Comparison of ENCODE assay signal across 28 cellular contexts in the genomic region with DNA sequence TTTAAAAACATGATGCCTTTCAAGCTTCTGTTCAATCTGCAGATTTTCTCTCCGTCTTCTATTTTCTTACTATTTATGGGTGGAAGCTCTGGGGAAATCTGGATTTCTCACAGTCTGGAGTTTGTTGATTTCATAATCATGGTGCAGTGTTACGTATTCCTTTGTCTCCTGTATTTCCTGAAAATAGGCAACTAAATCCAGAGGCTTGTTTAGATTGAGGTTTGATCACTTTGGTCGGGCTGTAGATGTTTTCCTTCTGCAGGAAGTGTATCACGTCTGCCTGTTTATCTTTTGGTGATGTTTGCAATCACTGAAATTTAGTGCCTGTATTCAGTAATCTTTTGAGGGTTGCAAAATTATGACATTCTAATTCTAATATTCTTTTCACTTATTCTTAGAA.
"Had no signal": no experiment of that assay in that cellular context is flagged by ENCODE, and none has a peak within 500 bp of the region (broad histone marks: within the 10 kb centered on the region; RNA-seq: fewer than 3 reads in every experiment).

No MANE protein-coding gene starts in this region.

- H3K27ac ChIP-seq: ascending aorta, Peyer's patch, SJSA1 had no signal

- H3K4me3 ChIP-seq: ascending aorta, K562, Peyer's patch, SJSA1 had no signal

- H3K27me3 ChIP-seq: ascending aorta, Peyer's patch, SJSA1 had no signal

- FAIRE-seq: K562 had no signal

- H3K36me3 ChIP-seq: ascending aorta, Peyer's patch, SJSA1 had no signal

- ATAC-seq: activated CD8-positive, alpha-beta T cell treated with anti-CD3 and anti-CD28 coated beads for 36 hours; activated T-cell treated with anti-CD3 and anti-CD28 coated beads, Interleukin-2, amount 50 U/mL, for 72 hours; activated T-helper 17 cell treated with anti-CD3 and anti-CD28 coated beads, Interleukin-2, amount 50 U/mL, for 72 hours; K562 had no signal

- H3K9me3 ChIP-seq: ascending aorta, Peyer's patch, SJSA1 had no signal

- DNase-seq: activated CD4-positive, alpha-beta T cell treated with anti-CD3 and anti-CD28 coated beads, Interleukin-2, amount 10 ng/mL, durations not matched to agents 24 days and 14 days; activated CD4-positive, alpha-beta T cell treated with anti-CD3 and anti-CD28 coated beads, Interleukin-2, amount 50 U/mL, for 4 hours; activated CD8-positive, alpha-beta T cell treated with anti-CD3 and anti-CD28 coated beads for 36 hours; activated effector memory CD4-positive, alpha-beta T cell treated with anti-CD3 and anti-CD28 coated beads, Interleukin-2, amount 50 U/mL, for 16 hours; activated naive CD4-positive, alpha-beta T cell; activated naive CD4-positive, alpha-beta T cell treated with anti-CD3 and anti-CD28 coated beads, Interleukin-2, amount 50 U/mL, for 16 hours; activated naive CD8-positive, alpha-beta T cell treated with anti-CD3 and anti-CD28 coated beads for 36 hours; activated T-cell treated with anti-CD3 and anti-CD28 coated beads, Interleukin-2, amount 50 U/mL, for 1 hour; activated T-cell treated with anti-CD3 and anti-CD28 coated beads, Interleukin-2, amount 50 U/mL, for 72 hours; amygdala; IMR-90; NCI-H1105; NCI-H1417 treated with DMSO at 0.1 percent for 48 hours; NCI-H187 treated with DMSO at 0.1 percent for 48 hours; NCI-H2081; NCI-H2171 treated with DMSO at 0.1 percent for 48 hours; NCI-H2227 treated with DMSO at 0.1 percent for 48 hours; NCI-H446; NCI-H524; NCI-H69; NCI-H82; Peyer's patch; RPMI8226; SHP77 treated with DMSO at 0.1 percent for 48 hours had no signal

- H3K4me1 ChIP-seq: ascending aorta, Peyer's patch, SJSA1 had no signal
